In genomic region chr5:32308951-32309350, GRCh38 we compare ENCODE assay signal across 20 cellular contexts. TPM values are rescaled to one million over a fixed set of nuclear protein-coding genes. Genes with fewer than 3 reads are reported as not detected.
DNase-seq lines count a peak whose midpoint lies in the region; ATAC-seq and TF ChIP-seq lines count a peak whose summit lies in the region.
"Had no signal": no experiment of that assay in that cellular context is flagged by ENCODE, and none has a peak within 500 bp of the region (broad histone marks: within the 10 kb centered on the region; RNA-seq: fewer than 3 reads in every experiment).

No MANE protein-coding gene starts in this region.

- H3K27me3 ChIP-seq in adipocyte (replicated peaks; ENCODE audit: control insufficient read depth, insufficient read depth, low read length) (no peaks in the 10 kb centered on the region), lower lobe of right lung (ENCODE audit: low read depth) (no peaks in the 10 kb centered on the region), testis (no peaks in the 10 kb centered on the region)
- H3K27me3 ChIP-seq in CD4-positive, alpha-beta memory T cell (ENCODE audit: insufficient read depth, low read length), result no peaks in the 10 kb centered on the region
- H3K27me3 ChIP-seq: foreskin keratinocyte, Peyer's patch, vagina had no signal

- no peak for TF ChIP-seq POLR2A in testis (IDR thresholded peaks at IDR 0.05)

- peaks cover 32% of the 10 kb centered on the region for H3K4me1 ChIP-seq in adipocyte (ENCODE audit: control insufficient read depth, insufficient read depth, low read length)
- H3K4me1 ChIP-seq in lower lobe of right lung, result peaks cover 61% of the 10 kb centered on the region
- peaks cover 33% of the 10 kb centered on the region for H3K4me1 ChIP-seq in testis
- peaks cover 47% of the 10 kb centered on the region for H3K4me1 ChIP-seq in CD4-positive, alpha-beta memory T cell (ENCODE audit: insufficient read depth, low read length)

- TF ChIP-seq CTCF in lower lobe of right lung (IDR thresholded peaks at IDR 0.05) (no peak), testis (IDR thresholded peaks at IDR 0.05) (no peak)

- WGBS in testis, 2 donors, result 29 to 40% methylated on average over 3 of the region's 3 CpGs

- intact Hi-C loops in lower lobe of right lung (cut with DNase I) (no loop called here), testis (cut with DNase I; ENCODE audit: low total_unique reads) (no loop called here)
- intact Hi-C loops in CD4-positive, alpha-beta memory T cell (cut with micrococcal nuclease), result no loop called here

- peaks cover 28% of the 10 kb centered on the region for H3K36me3 Mint-ChIP-seq in T-helper 2 cell treated with Interferon-gamma antibody and Interleukin-4, amounts not matched to agents 5 μg/mL and 100 μg/mL, for 36 hours (ENCODE audit: low read depth)
- H3K36me3 Mint-ChIP-seq in CD4-positive, alpha-beta memory T cell, result peaks cover 0 to 8% of the 10 kb centered on the region in 2 donors

- no peak overlapping the region for H3K27ac Mint-ChIP-seq in T-helper 2 cell treated with Interferon-gamma antibody and Interleukin-4, amounts not matched to agents 5 μg/mL and 100 μg/mL, for 36 hours
- no peak overlapping the region for H3K27ac Mint-ChIP-seq in CD4-positive, alpha-beta memory T cell
- H3K27ac Mint-ChIP-seq: CD8-positive, alpha-beta T cell; T-cell had no signal

- H3K4me3 ChIP-seq in adipocyte (ENCODE audit: low read length) (peak overlapping the region; percentile 53), lower lobe of right lung (no peak overlapping the region), testis (no peak overlapping the region)
- H3K4me3 ChIP-seq in CD4-positive, alpha-beta memory T cell (ENCODE audit: low read length in 2 of 2), result no peak overlapping the region
- H3K4me3 ChIP-seq: Peyer's patch, psoas muscle, vagina had no signal

- H3K4me3 Mint-ChIP-seq in T-helper 2 cell treated with Interferon-gamma antibody and Interleukin-4, amounts not matched to agents 5 μg/mL and 100 μg/mL, for 36 hours, result no peak overlapping the region
- H3K4me3 Mint-ChIP-seq in CD4-positive, alpha-beta memory T cell, result peak overlapping the region in 3 of 8 donors; percentile 0 to 35 (median 22)
- H3K4me3 Mint-ChIP-seq: CD8-positive, alpha-beta T cell had no signal

- H3K9me3 ChIP-seq in adipocyte (ENCODE audit: control insufficient read depth, low read length) (no peaks in the 10 kb centered on the region), lower lobe of right lung (no peaks in the 10 kb centered on the region), testis (no peaks in the 10 kb centered on the region)
- H3K9me3 ChIP-seq in CD4-positive, alpha-beta memory T cell (ENCODE audit: control insufficient read depth in 1 of 2, low read length in 2 of 2), result no peaks in the 10 kb centered on the region
- H3K9me3 ChIP-seq: Peyer's patch, psoas muscle, vagina had no signal

- no peaks in the 10 kb centered on the region for H3K27me3 Mint-ChIP-seq in T-helper 2 cell treated with Interferon-gamma antibody and Interleukin-4, amounts not matched to agents 5 μg/mL and 100 μg/mL, for 36 hours (ENCODE audit: low read depth)
- no peaks in the 10 kb centered on the region for H3K27me3 Mint-ChIP-seq in CD4-positive, alpha-beta memory T cell
- H3K27me3 Mint-ChIP-seq: T-cell had no signal

- peak overlapping the region; percentile 27 for H3K9ac ChIP-seq in adipocyte (ENCODE audit: low read length)

- peak; percentile 35 for DNase-seq in GM03348 (ENCODE audit: low spot score)
- peak; percentile 44 for DNase-seq in adipocyte (ENCODE audit: low read depth)
- DNase-seq in lower lobe of right lung, result no peak
- no peak for DNase-seq in testis
- DNase-seq in T-helper 2 cell treated with Interferon-gamma antibody and Interleukin-4, amounts not matched to agents 5 μg/mL and 100 μg/mL, for 36 hours (ENCODE audit: low spot score), result no peak
- no peak for DNase-seq in CD4-positive, alpha-beta memory T cell
- DNase-seq in effector CD4-positive, alpha-beta T cell, result no peak
- DNase-seq: activated T-cell treated with anti-CD3 and anti-CD28 coated beads, Interleukin-2, amount 50 U/mL, for 1 hour; CD8-positive, alpha-beta T cell; foreskin keratinocyte; midbrain; NCI-H1436; NCI-H510A; Peyer's patch; psoas muscle; stimulated activated CD4-positive, alpha-beta T cell treated with anti-CD3 and anti-CD28 coated beads, Interleukin-1b, Interleukin-23, amount 100 ng/mL, for 48 hours; stimulated activated CD8-positive, alpha-beta memory T cell treated with anti-CD3 and anti-CD28 coated beads, Interleukin-4, amount 100 ng/mL, for 48 hours; T-cell had no signal

- peak overlapping the region; percentile 5 for H3K27ac ChIP-seq in lower lobe of right lung
- H3K27ac ChIP-seq in testis, result peak overlapping the region; percentile 3 to 52
- H3K27ac ChIP-seq in CD4-positive, alpha-beta memory T cell (ENCODE audit: low read depth, low read length), result no peak overlapping the region
- H3K27ac ChIP-seq: foreskin keratinocyte, psoas muscle, vagina had no signal

- no peak for ATAC-seq in lower lobe of right lung
- ATAC-seq: CD8-positive, alpha-beta T cell; foreskin keratinocyte; psoas muscle; T-cell had no signal

- H3K36me3 ChIP-seq in adipocyte (ENCODE audit: control insufficient read depth, insufficient read depth, low read length, severe bottlenecking), result no peaks in the 10 kb centered on the region
- H3K36me3 ChIP-seq in lower lobe of right lung, result no peaks in the 10 kb centered on the region
- no peaks in the 10 kb centered on the region for H3K36me3 ChIP-seq in testis (ENCODE audit: low read depth, missing control alignments)
- H3K36me3 ChIP-seq in CD4-positive, alpha-beta memory T cell (ENCODE audit: insufficient read depth, low read length), result no peaks in the 10 kb centered on the region
- H3K36me3 ChIP-seq: Peyer's patch, vagina had no signal

- POLR2A ChIA-PET in CD4-positive, alpha-beta memory T cell (lab: Charles Lee; ENCODE audit: partially characterized antibody), result no interaction called here

- H3K9me3 Mint-ChIP-seq in T-helper 2 cell treated with Interferon-gamma antibody and Interleukin-4, amounts not matched to agents 5 μg/mL and 100 μg/mL, for 36 hours, result no peaks in the 10 kb centered on the region
- H3K9me3 Mint-ChIP-seq in CD4-positive, alpha-beta memory T cell, result no peaks in the 10 kb centered on the region
- H3K9me3 Mint-ChIP-seq: CD8-positive, alpha-beta T cell; IgD-negative memory B cell; T-cell had no signal

- H3K4me1 Mint-ChIP-seq in T-helper 2 cell treated with Interferon-gamma antibody and Interleukin-4, amounts not matched to agents 5 μg/mL and 100 μg/mL, for 36 hours (ENCODE audit: low read depth), result peaks cover 33% of the 10 kb centered on the region
- H3K4me1 Mint-ChIP-seq in CD4-positive, alpha-beta memory T cell, result peaks cover 34 to 73% (median 56%) of the 10 kb centered on the region in 4 donors

- CTCF ChIA-PET in CD4-positive, alpha-beta memory T cell (lab: Charles Lee; ENCODE audit: partially characterized antibody), result interaction anchor here (0.8 kb wide), 1 partner anchor 21 kb away, joined by 3 read pairs; no protein-coding TSS in a partner anchor

RNA-seq across cellular contexts. Expression of gene MTMR12, which starts 3.8 kb away (rescaled TPM):
- total RNA-seq in lower lobe of right lung (39.3 TPM), testis (10 to 100 TPM; 59.2 to 64.0 TPM)
- polyA plus RNA-seq in testis (ENCODE audit: insufficient read depth, low read depth, low replicate concordance), result 53.6 TPM
- total RNA-seq in CD4-positive, alpha-beta memory T cell, result 10 to 100 TPM; 26.3 to 26.4 TPM
- 10 to 100 TPM; 11.6 to 18.0 TPM for polyA plus RNA-seq in CD4-positive, alpha-beta memory T cell

Comparison
In these comparisons a context has a peak if more than half of its experiments do, and no peak if none do; other contexts are left out.
1. DNase-seq: peak in GM03348 (single experiment) and adipocyte (single experiment); none in lower lobe of right lung (single experiment), testis (single experiment), T-helper 2 cell treated with Interferon-gamma antibody and Interleukin-4, amounts not matched to agents 5 μg/mL and 100 μg/mL, for 36 hours (single experiment), CD4-positive, alpha-beta memory T cell (0 of 5) and effector CD4-positive, alpha-beta T cell (single experiment).